In genomic region chr2:33333433-33333832, GRCh38 we compare ENCODE assay signal across 27 cellular contexts.
DNase-seq lines count a peak whose midpoint lies in the region; ATAC-seq, FAIRE-seq and TF ChIP-seq lines count a peak whose summit lies in the region.
"Had no signal": no experiment of that assay in that cellular context is flagged by ENCODE, and none has a peak within 500 bp of the region (broad histone marks: within the 10 kb centered on the region; RNA-seq: fewer than 3 reads in every experiment).

No MANE protein-coding gene starts in this region.

- no peak overlapping the region for H4K91ac ChIP-seq in IMR-90 (ENCODE audit: insufficient read depth, low read depth, low read length)
- no peak overlapping the region for H4K91ac ChIP-seq in H1 (replicated peaks; ENCODE audit: insufficient read length, low read length)

- H3K79me1 ChIP-seq in IMR-90 (ENCODE audit: low read depth in 1 of 2, low read length in 2 of 2) (peaks cover 6 to 20% of the 10 kb centered on the region in 2 experiments; a peak in 2 of 4 replicates), H1 (ENCODE audit: low read depth, low read length) (no peaks in the 10 kb centered on the region)

- TF ChIP-seq EP300 in HepG2 (IDR thresholded peaks at IDR 0.05; ENCODE audit: low read depth in 2 of 2, low read length in 2 of 2) (no peak), HepG2 (CRISPR knock-in tag; IDR thresholded peaks at IDR 0.05; ENCODE audit: borderline replicate concordance) (no peak), H1 (IDR thresholded peaks at IDR 0.05; ENCODE audit: borderline replicate concordance in 1 of 2, low read depth in 2 of 2, low read length in 2 of 2) (no peak)

- H2BK5ac ChIP-seq in IMR-90 (ENCODE audit: low read depth, low read length, poor library complexity, severe bottlenecking) (no peak overlapping the region), H1 (ENCODE audit: low read depth, low read length) (no peak overlapping the region)

- POLR2A ChIA-PET in HepG2 (lab: Yijun Ruan, JAX) (no interaction called here), IMR-90 (lab: Charles Lee; ENCODE audit: unreplicated experiment) (no interaction called here), H1 (lab: Charles Lee; ENCODE audit: partially characterized antibody) (no interaction called here)

- BruUV-seq in HepG2 (replicated peaks; lab: Mats Ljungman, UMichigan) (no TSS peak), IMR-90 (replicated peaks; lab: Mats Ljungman, UMichigan) (no TSS peak)

- dilution Hi-C loops in IMR-90 (cut with HindIII; ENCODE audit: low sequenced_read_pairs, unreplicated experiment): no loop called here

- H3K4me1 ChIP-seq in HepG2 (ENCODE audit: insufficient read depth, low read length) (no peaks in the 10 kb centered on the region), right lobe of liver (no peaks in the 10 kb centered on the region), IMR-90 (ENCODE audit: control insufficient read depth, insufficient read depth, low read length) (no peaks in the 10 kb centered on the region), H1 (replicated peaks in 1 of 4; ENCODE audit: control insufficient read depth in 3 of 4, insufficient read depth in 4 of 4, low read length in 3 of 4) (no peaks in the 10 kb centered on the region), aorta (ENCODE audit: control insufficient read depth in 1 of 2, insufficient read depth in 2 of 2, low read length in 2 of 2) (no peaks in the 10 kb centered on the region)
- H3K4me1 ChIP-seq: BE2C had no signal

- TF ChIP-seq CTCF in HepG2 (CRISPR knock-in tag; IDR thresholded peaks at IDR 0.05) (no peak), right lobe of liver (IDR thresholded peaks at IDR 0.05) (no peak), IMR-90 (conservative IDR thresholded peaks at IDR 0.05; ENCODE audit: low read depth, low read length) (no peak), H1 (IDR thresholded peaks at IDR 0.05; ENCODE audit: control extremely low read depth in 1 of 3, insufficient read depth in 1 of 3, low read depth in 1 of 3, low read length in 3 of 3) (no peak)

- in situ Hi-C loops in HepG2 (cut with HindIII; ENCODE audit: extremely low pct_ligation_motif_present, low pct_unique_long_range_greater_than_20kb): no loop called here
- in situ Hi-C loops in IMR-90 (cut with MboI; ENCODE audit: low sequenced_read_pairs): no loop called here

- H3K4me2 ChIP-seq in HepG2 (ENCODE audit: low read depth, low read length): no peak overlapping the region
- H3K4me2 ChIP-seq in IMR-90 (ENCODE audit: low read depth, low read length): no peak overlapping the region
- H3K4me2 ChIP-seq in H1 (ENCODE audit: insufficient read depth in 1 of 2, low read depth in 2 of 2, low read length in 2 of 2): no peak overlapping the region
- H3K4me2 ChIP-seq: BLaER1 had no signal

- H3K9ac ChIP-seq in HepG2 (ENCODE audit: insufficient read depth, low read depth, low read length): no peak overlapping the region
- H3K9ac ChIP-seq in IMR-90 (ENCODE audit: low read depth, low read length): no peak overlapping the region
- no peak overlapping the region for H3K9ac ChIP-seq in H1 (replicated peaks in 1 of 4; ENCODE audit: extremely low read depth in 1 of 4, low read depth in 3 of 4, low read length in 3 of 4)
- H3K9ac ChIP-seq: BLaER1 had no signal

- H2BK15ac ChIP-seq in IMR-90 (ENCODE audit: low read depth, low read length): no peak overlapping the region
- H2BK15ac ChIP-seq in H1 (ENCODE audit: low read length): no peak overlapping the region

- TF ChIP-seq RAD21 in HepG2 (CRISPR knock-in tag; IDR thresholded peaks at IDR 0.05) (no peak), IMR-90 (IDR thresholded peaks at IDR 0.05; ENCODE audit: low read length) (no peak), H1 (IDR thresholded peaks at IDR 0.05 in 1 of 2, conservative IDR thresholded peaks at IDR 0.05 in 1 of 2; ENCODE audit: low read depth in 2 of 2, low read length in 2 of 2) (no peak)

- DNase-seq in HepG2 (ENCODE audit: low spot score) (no peak), right lobe of liver (no peak), IMR-90 (no peak), H1 (ENCODE audit: low read depth in 1 of 2, low spot score in 2 of 2) (no peak), aorta (no peak), Kasumi-1 (lab: John Stamatoyannopoulos, UW) (no peak)
- no peak for DNase-seq in effector CD4-positive, alpha-beta T cell
- DNase-seq: ACHN; BE2C; C1 segment of cervical spinal cord; CD4-positive, alpha-beta memory T cell; CD4-positive, CD25-positive, alpha-beta regulatory T cell; CD8-positive, alpha-beta memory T cell; COR-L47; DMS 273 treated with DMSO at 0.1 percent for 48 hours; DMS153; DMS53; DMS79; DND-41; EL; GDM1 had no signal

- H2AK5ac ChIP-seq in IMR-90 (ENCODE audit: low read depth, low read length) (no peak overlapping the region), H1 (ENCODE audit: low read depth, low read length) (no peak overlapping the region)

- H3K18ac ChIP-seq in IMR-90 (ENCODE audit: low read depth, low read length): no peak overlapping the region
- H3K18ac ChIP-seq in H1 (ENCODE audit: extremely low read depth, low read length): no peak overlapping the region

- H4K5ac ChIP-seq in IMR-90 (ENCODE audit: low read depth, low read length) (no peak overlapping the region), H1 (ENCODE audit: insufficient read length, low read depth, low read length) (no peak overlapping the region)

- no peak overlapping the region for H3K4me3 ChIP-seq in HepG2 (replicated peaks in 1 of 3; ENCODE audit: insufficient read depth in 1 of 3, low read depth in 2 of 3, low read length in 3 of 3)
- no peak overlapping the region for H3K4me3 ChIP-seq in right lobe of liver
- no peak overlapping the region for H3K4me3 ChIP-seq in IMR-90 (ENCODE audit: insufficient read depth, low read depth, low read length)
- H3K4me3 ChIP-seq in H1 (ENCODE audit: extremely low read depth in 1 of 4, insufficient read depth in 2 of 4, low read depth in 3 of 4, low read length in 4 of 4): no peak overlapping the region
- no peak overlapping the region for H3K4me3 ChIP-seq in aorta (ENCODE audit: low read length in 2 of 2)
- H3K4me3 ChIP-seq: BLaER1, GM12878 had no signal

- no peak overlapping the region for H3K27ac ChIP-seq in HepG2 (ENCODE audit: extremely low read length, insufficient read depth, low read length)
- no peak overlapping the region for H3K27ac ChIP-seq in right lobe of liver
- H3K27ac ChIP-seq in IMR-90 (ENCODE audit: insufficient read depth, low read length): no peak overlapping the region
- no peak overlapping the region for H3K27ac ChIP-seq in H1 (ENCODE audit: low read depth, low read length)
- no peak overlapping the region for H3K27ac ChIP-seq in aorta (ENCODE audit: low read depth in 1 of 2, low read length in 2 of 2)
- H3K27ac ChIP-seq: 22Rv1, BLaER1 had no signal

- H4K8ac ChIP-seq in IMR-90 (ENCODE audit: low read depth in 2 of 2, low read length in 2 of 2): no peak overlapping the region
- no peak overlapping the region for H4K8ac ChIP-seq in H1 (ENCODE audit: extremely low read depth, insufficient read depth, low read length)

- H3K14ac ChIP-seq in IMR-90 (replicated peaks; ENCODE audit: low read depth, low read length): no peak overlapping the region
- no peak overlapping the region for H3K14ac ChIP-seq in H1 (ENCODE audit: insufficient read length)

- 1% methylated on average over 3 of the region's 3 CpGs for WGBS in HepG2 (ENCODE audit: low lambda C conversion rate)
- 87% methylated on average over 3 of the region's 3 CpGs for WGBS in right lobe of liver (ENCODE audit: insufficient coverage, low coverage, low lambda C conversion rate, missing lambda C conversion rate)
- WGBS in IMR-90 (ENCODE audit: extremely low coverage in 2 of 2, insufficient read length in 1 of 2), 2 experiments: 100% methylated on average over 3 of the region's 3 CpGs; no CpG with 5 or more reads in 1 of the 2 experiments
- WGBS in H1 (ENCODE audit: extremely low coverage in 1 of 2, insufficient coverage in 1 of 2, insufficient read length in 1 of 2, insufficient replicate concordance in 2 of 2, low coverage in 1 of 2, low lambda C conversion rate in 2 of 2, missing lambda C conversion rate in 1 of 2), 2 experiments: 96% methylated on average over 3 of the region's 3 CpGs; no CpG with 5 or more reads in 1 of the 2 experiments
- 93% methylated on average over 3 of the region's 3 CpGs for whole genome bisulfite sequencing in aorta, 2 donors

- H2BK120ac ChIP-seq in IMR-90 (ENCODE audit: low read depth, low read length) (no peak overlapping the region), H1 (replicated peaks; ENCODE audit: low read depth, low read length) (no peak overlapping the region)

- H4K20me1 ChIP-seq in HepG2 (ENCODE audit: insufficient read depth, low read length): no peaks in the 10 kb centered on the region
- H4K20me1 ChIP-seq in IMR-90 (ENCODE audit: insufficient read depth, low read length): no peaks in the 10 kb centered on the region
- H4K20me1 ChIP-seq in H1 (replicated peaks in 1 of 2; ENCODE audit: control insufficient read depth in 1 of 2, insufficient read depth in 2 of 2, low read length in 2 of 2): no peaks in the 10 kb centered on the region
- H4K20me1 ChIP-seq: BLaER1 had no signal

- H3K36me3 ChIP-seq in HepG2 (replicated peaks in 1 of 2; ENCODE audit: control insufficient read depth in 1 of 2, insufficient read depth in 2 of 2, low read length in 2 of 2) (no peaks in the 10 kb centered on the region), right lobe of liver (no peaks in the 10 kb centered on the region), IMR-90 (ENCODE audit: control insufficient read depth, insufficient read depth, low read length) (peaks cover 19% of the 10 kb centered on the region), H1 (ENCODE audit: control insufficient read depth in 2 of 4, insufficient read depth in 4 of 4, low read length in 3 of 4) (no peaks in the 10 kb centered on the region), aorta (ENCODE audit: control insufficient read depth in 1 of 2, insufficient read depth in 2 of 2, low read length in 1 of 2) (peaks cover 3% of the 10 kb centered on the region in 2 donors)
- H3K36me3 ChIP-seq: BE2C, BLaER1 had no signal

- H3K27me3 ChIP-seq in HepG2 (ENCODE audit: control insufficient read depth in 1 of 2, insufficient read depth in 2 of 2, low read length in 2 of 2) (0 out of 5 replicates have a peak, but pooled peaks cover 0 to 8% of the 10 kb centered on the region in 2 experiments), right lobe of liver (no peaks in the 10 kb centered on the region), IMR-90 (ENCODE audit: control insufficient read depth, insufficient read depth, low read length) (no peaks in the 10 kb centered on the region), H1 (replicated peaks in 1 of 4; ENCODE audit: control insufficient read depth in 3 of 4, extremely low read depth in 1 of 4, insufficient read depth in 3 of 4, low read length in 3 of 4) (no peaks in the 10 kb centered on the region), aorta (ENCODE audit: control insufficient read depth in 1 of 2, insufficient read depth in 2 of 2, low read length in 1 of 2) (no peaks in the 10 kb centered on the region)
- H3K27me3 ChIP-seq: BLaER1 had no signal

- no peaks in the 10 kb centered on the region for H3K79me2 ChIP-seq in HepG2 (ENCODE audit: insufficient read depth, low read length)
- H3K79me2 ChIP-seq in H1 (ENCODE audit: control insufficient read depth in 1 of 2, insufficient read depth in 2 of 2, low read length in 2 of 2): no peaks in the 10 kb centered on the region

- TF ChIP-seq POLR2A in HepG2 (IDR thresholded peaks at IDR 0.05; ENCODE audit: insufficient read depth in 1 of 2, low read depth in 2 of 2, low read length in 2 of 2) (no peak), right lobe of liver (IDR thresholded peaks at IDR 0.05) (no peak), IMR-90 (IDR thresholded peaks at IDR 0.05; ENCODE audit: low read depth, low read length) (no peak), H1 (IDR thresholded peaks at IDR 0.05; ENCODE audit: control extremely low read depth in 1 of 2, low read depth in 2 of 2, low read length in 2 of 2) (no peak)

- intact Hi-C loops in HepG2 (cut with micrococcal nuclease; ENCODE audit: unreplicated experiment) (no loop called here), right lobe of liver (cut with DNase I) (no loop called here), IMR-90 (cut with micrococcal nuclease) (no loop called here), aorta (cut with DNase I) (no loop called here)

- CTCF ChIA-PET in HepG2 (lab: Yijun Ruan, JAX; ENCODE audit: low intra/inter-chr PET ratio, low total read pairs) (no interaction called here), IMR-90 (lab: Yijun Ruan, JAX) (no interaction called here), H1 (lab: Charles Lee; ENCODE audit: partially characterized antibody) (interaction anchor here (0.5 to 1.3 kb wide), 2 partner anchors 29 to 312 kb away, joined by 3 to 5 read pairs; no protein-coding TSS in a partner anchor)

- H2AFZ ChIP-seq in HepG2 (ENCODE audit: low read length) (no peak overlapping the region), IMR-90 (replicated peaks; ENCODE audit: low read length, poor library complexity) (no peak overlapping the region), H1 (ENCODE audit: low read length) (no peak overlapping the region)

- H3K9me3 ChIP-seq in HepG2 (ENCODE audit: low read length) (no peaks in the 10 kb centered on the region), right lobe of liver (no peaks in the 10 kb centered on the region), IMR-90 (ENCODE audit: control insufficient read depth, insufficient read depth, low read length) (no peaks in the 10 kb centered on the region), H1 (ENCODE audit: insufficient read depth in 2 of 2, low read depth in 1 of 2, low read length in 1 of 2) (no peaks in the 10 kb centered on the region), aorta (ENCODE audit: control insufficient read depth, low read length) (no peaks in the 10 kb centered on the region)
- H3K9me3 ChIP-seq: BE2C, BLaER1 had no signal

- no peak overlapping the region for H2BK12ac ChIP-seq in H1 (ENCODE audit: low read depth, low read length)

- H3K4ac ChIP-seq in IMR-90 (ENCODE audit: low read depth, low read length) (no peak overlapping the region), H1 (replicated peaks; ENCODE audit: insufficient read length, low read depth, low read length) (no peak overlapping the region)

- H2BK20ac ChIP-seq in IMR-90 (ENCODE audit: low read depth, low read length) (no peak overlapping the region), H1 (ENCODE audit: low read length) (no peak overlapping the region)

- H2AK9ac ChIP-seq in IMR-90 (replicated peaks; ENCODE audit: low read depth, low read length, poor library complexity): no peak overlapping the region

- H3K23ac ChIP-seq in IMR-90 (ENCODE audit: low read depth, low read length) (no peak overlapping the region), H1 (ENCODE audit: insufficient read length) (no peak overlapping the region)

- H3K23me2 ChIP-seq in H1 (ENCODE audit: low read depth, low read length): no peaks in the 10 kb centered on the region

- no peak overlapping the region for H3K56ac ChIP-seq in IMR-90 (ENCODE audit: extremely low read depth, insufficient read depth, low read length)
- H3K56ac ChIP-seq in H1 (replicated peaks; ENCODE audit: insufficient read length, low read depth, low read length): no peak overlapping the region

- H3K9me1 ChIP-seq in IMR-90 (ENCODE audit: insufficient read depth, low read length): peaks cover 2% of the 10 kb centered on the region; the same call in 1 of the 2 replicates

- ATAC-seq in HepG2 (no peak), right lobe of liver (no peak), IMR-90 (ENCODE audit: low read depth) (no peak), aorta (ENCODE audit: low FRiP score) (no peak)
- ATAC-seq: GM12878 had no signal

- FAIRE-seq in HepG2 (lab: Jason Lieb, UNC) (no peak), H1 (lab: Jason Lieb, UNC) (no peak)
- FAIRE-seq: GM12878, GM12892, GM18507, GM19239 had no signal

Comparison
In these comparisons a context has a peak if more than half of its experiments do, and no peak if none do; other contexts are left out.
1. Of the 41 proteins assayed by ChIP-seq in both HepG2 and H1: peak only in HepG2: none; only in H1: none; in both: MAFK; in neither: 40.